28 cellular contexts compared by ENCODE assay signal in the genomic region with DNA sequence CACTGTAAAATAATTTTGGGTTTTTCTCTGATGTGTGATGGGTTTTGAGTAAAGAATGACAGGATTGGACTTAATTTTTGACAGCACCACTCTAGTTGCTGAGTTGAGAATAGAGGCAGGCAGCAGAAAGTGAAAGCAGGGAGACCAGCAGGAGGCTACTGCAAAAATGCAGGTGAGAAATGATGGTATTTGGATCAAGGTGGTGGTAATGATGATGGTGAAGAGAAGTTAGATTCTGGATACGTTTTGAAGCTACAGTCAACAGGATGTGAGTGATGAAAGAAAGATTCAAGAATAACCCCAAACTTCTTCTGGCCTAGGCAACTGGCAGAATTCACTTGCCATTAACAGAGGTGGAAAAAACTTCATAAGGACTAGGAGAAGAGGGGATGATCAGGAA. TPM values are rescaled to one million over a fixed set of nuclear protein-coding genes. Genes with fewer than 3 reads are reported as not detected.
"Had no signal": no experiment of that assay in that cellular context is flagged by ENCODE, and none has a peak within 500 bp of the region (broad histone marks: within the 10 kb centered on the region; RNA-seq: fewer than 3 reads in every experiment).

No MANE protein-coding gene starts in this region.

- H3K27me3 ChIP-seq: pancreas, testis, thyroid gland, transverse colon, upper lobe of left lung, vagina had no signal

- ATAC-seq: pancreas; right cardiac atrium; sciatic nerve; stimulated activated naive B cell treated with anti-CD40 and anti-IgM and Interleukin-4, amounts not matched to agents 10 μg/mL and 1 μg/mL and 100 μg/mL, for 72 hours had no signal

- H3K9me3 Mint-ChIP-seq: mesothelial cell of epicardium; naive B cell; neural crest cell; stimulated activated naive B cell treated with anti-CD40 and anti-IgM and Interleukin-4, amounts not matched to agents 10 μg/mL and 1 μg/mL and 100 μg/mL, for 72 hours; stimulated activated naive CD8-positive, alpha-beta T cell treated with anti-CD3 and anti-CD28 coated beads, Interleukin-15, Interleukin-2, amounts not matched to agents 100 ng/mL and 50 ng/mL, for 24 hours had no signal

- H3K27ac ChIP-seq: left ventricle myocardium inferior, pancreas, prostate gland, skin epidermis, testis, thyroid gland, transverse colon, upper lobe of left lung, vagina had no signal

- H3K4me1 ChIP-seq: left ventricle myocardium inferior, pancreas, prostate gland, testis, thyroid gland, transverse colon, upper lobe of left lung, vagina had no signal

- H3K4me3 Mint-ChIP-seq: mesothelial cell of epicardium; naive B cell; nephron; neural crest cell; stimulated activated naive B cell treated with anti-CD40 and anti-IgM and Interleukin-4, amounts not matched to agents 10 μg/mL and 1 μg/mL and 100 μg/mL, for 72 hours; stimulated activated naive CD8-positive, alpha-beta T cell treated with anti-CD3 and anti-CD28 coated beads, Interleukin-15, Interleukin-2, amounts not matched to agents 100 ng/mL and 50 ng/mL, for 24 hours had no signal

- H3K4me1 Mint-ChIP-seq: mesothelial cell of epicardium, naive B cell, nephron, neural crest cell had no signal

- DNase-seq: islet precursor cell; left ventricle myocardium inferior; mesendoderm; naive B cell; nucleus accumbens; pancreas; posterior cingulate gyrus; retina; right cardiac atrium; stimulated activated CD4-positive, alpha-beta T cell treated with anti-CD3 and anti-CD28 coated beads, Interleukin-12 subunit alpha, Interleukin-12 subunit beta, amount 100 ng/mL, for 4 hours; stimulated activated CD4-positive, alpha-beta T cell treated with anti-CD3 and anti-CD28 coated beads, Interleukin-15, amount 100 ng/mL, for 24 hours; stimulated activated CD4-positive, alpha-beta T cell treated with anti-CD3 and anti-CD28 coated beads, Interleukin-2, amount 100 ng/mL, for 24 hours; stimulated activated CD4-positive, alpha-beta T cell treated with anti-CD3 and anti-CD28 coated beads, Interleukin-4, amount 100 ng/mL, for 1 hour; stimulated activated naive B cell treated with anti-CD40 and anti-IgM and Interleukin-4, amounts not matched to agents 10 μg/mL and 1 μg/mL and 100 μg/mL, for 72 hours; substantia nigra; testis; thyroid gland; transverse colon; upper lobe of left lung had no signal

- H3K27me3 Mint-ChIP-seq: stimulated activated naive CD8-positive, alpha-beta T cell treated with anti-CD3 and anti-CD28 coated beads, Interleukin-15, Interleukin-2, amounts not matched to agents 100 ng/mL and 50 ng/mL, for 24 hours had no signal

- H3K9me3 ChIP-seq: left ventricle myocardium inferior, pancreas, prostate gland, testis, thyroid gland, transverse colon, upper lobe of left lung, vagina had no signal

- H3K4me3 ChIP-seq: left ventricle myocardium inferior, lung, pancreas, prostate gland, skin epidermis, testis, thyroid gland, transverse colon, upper lobe of left lung, vagina had no signal

- H3K27ac Mint-ChIP-seq: mesothelial cell of epicardium; naive B cell; nephron; stimulated activated naive B cell treated with anti-CD40 and anti-IgM and Interleukin-4, amounts not matched to agents 10 μg/mL and 1 μg/mL and 100 μg/mL, for 72 hours; stimulated activated naive CD8-positive, alpha-beta T cell treated with anti-CD3 and anti-CD28 coated beads, Interleukin-15, Interleukin-2, amounts not matched to agents 100 ng/mL and 50 ng/mL, for 24 hours had no signal

- H3K36me3 ChIP-seq: left ventricle myocardium inferior, pancreas, prostate gland, thyroid gland, transverse colon, upper lobe of left lung, vagina had no signal

- H3K36me3 Mint-ChIP-seq: mesothelial cell of epicardium; naive B cell; stimulated activated naive B cell treated with anti-CD40 and anti-IgM and Interleukin-4, amounts not matched to agents 10 μg/mL and 1 μg/mL and 100 μg/mL, for 72 hours had no signal

RNA-seq across cellular contexts. Expression of gene AK5, which starts 14.8 kb away (rescaled TPM):
- total RNA-seq: mesothelial cell of epicardium had no signal
